Comparison of ENCODE assay signal across 1 cellular context in genomic region chr16:73025506-73026131, GRCh38.
TF ChIP-seq lines count a peak whose summit lies in the region.

No MANE protein-coding gene starts in this region.

TF ChIP-seq in endothelial cell of umbilical vein, 7 proteins besides CTCF, POLR2A, EP300 and RAD21 (continued from another document):
- TF ChIP-seq FOS (IDR thresholded peaks at IDR 0.05; ENCODE audit: borderline replicate concordance, insufficient read depth, low read length): no peak
